8 cellular contexts compared by ENCODE assay signal in the genomic region with DNA sequence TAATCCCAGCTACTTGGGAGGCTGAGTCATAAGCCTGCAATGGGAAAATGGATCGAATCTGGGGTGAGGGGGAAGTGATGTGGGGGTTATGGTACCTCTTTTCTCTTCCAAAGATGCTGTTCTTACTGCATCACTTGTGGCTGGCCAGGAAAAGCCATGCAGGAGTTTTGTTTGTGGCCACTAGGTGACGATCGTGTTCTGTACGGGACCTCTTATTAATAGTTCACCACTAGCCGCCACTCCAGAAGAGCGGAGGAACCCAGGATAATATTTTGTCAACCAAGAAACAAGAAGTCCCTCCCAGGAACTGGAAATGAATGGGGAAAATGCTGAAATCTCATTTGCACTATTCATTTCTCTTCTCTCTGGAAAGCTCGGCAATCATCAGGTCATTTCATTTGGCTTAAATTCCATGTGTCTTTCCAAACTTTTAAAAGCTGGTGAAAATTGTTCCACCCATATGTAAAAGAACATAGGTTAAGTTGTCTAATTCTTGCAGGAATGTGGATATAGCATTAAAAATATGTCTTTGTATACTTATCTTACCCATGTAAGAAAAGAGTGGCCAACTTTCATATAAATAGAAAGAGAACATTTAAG. TPM values are rescaled to one million over a fixed set of nuclear protein-coding genes. Genes with fewer than 3 reads are reported as not detected.
DNase-seq lines count a peak whose midpoint lies in the region; ATAC-seq lines count a peak whose summit lies in the region.

No MANE protein-coding gene starts in this region.

- no peaks in the 10 kb centered on the region for H3K4me1 ChIP-seq in NT2/D1 (ENCODE audit: insufficient read depth, insufficient read length)

- no peak overlapping the region for H3K9ac ChIP-seq in NT2/D1 (ENCODE audit: insufficient read length, low read depth)

- H3K27me3 ChIP-seq in NT2/D1 (ENCODE audit: insufficient read depth, insufficient read length) = no peaks in the 10 kb centered on the region

- POLR2A ChIA-PET in activated CD4-positive, alpha-beta T cell treated with anti-CD3 and anti-CD28 coated beads for 36 hours (lab: Charles Lee) = no interaction called here

- no peaks in the 10 kb centered on the region for H3K9me3 Mint-ChIP-seq in activated CD4-positive, alpha-beta T cell treated with anti-CD3 and anti-CD28 coated beads for 36 hours (ENCODE audit: low read depth)

- no peak overlapping the region for H3K4me3 ChIP-seq in NT2/D1 (ENCODE audit: insufficient read length, low read depth)

- H3K4me3 Mint-ChIP-seq in activated CD4-positive, alpha-beta T cell treated with anti-CD3 and anti-CD28 coated beads for 36 hours = no peak overlapping the region

- no peaks in the 10 kb centered on the region for H3K36me3 ChIP-seq in NT2/D1 (ENCODE audit: insufficient read depth, insufficient read length, low read length)

- H3K27ac Mint-ChIP-seq in activated CD4-positive, alpha-beta T cell treated with anti-CD3 and anti-CD28 coated beads for 36 hours = no peak overlapping the region

- CTCF ChIA-PET in activated CD4-positive, alpha-beta T cell treated with anti-CD3 and anti-CD28 coated beads for 36 hours (lab: Charles Lee) = interaction anchor here (0.6 to 3.2 kb wide), 17 partner anchors 12 to 1416 kb away, joined by 3 to 26 read pairs (median 4); partner anchors contain the start of gene GALC

- H3K36me3 Mint-ChIP-seq in activated CD4-positive, alpha-beta T cell treated with anti-CD3 and anti-CD28 coated beads for 36 hours (ENCODE audit: low read depth) = peaks cover 53% of the 10 kb centered on the region

- peaks cover 63% of the 10 kb centered on the region for H3K4me1 Mint-ChIP-seq in activated CD4-positive, alpha-beta T cell treated with anti-CD3 and anti-CD28 coated beads for 36 hours

- no peaks in the 10 kb centered on the region for H3K9me3 ChIP-seq in NT2/D1 (ENCODE audit: insufficient read depth, low read length)

- intact Hi-C loops in activated CD4-positive, alpha-beta T cell treated with anti-CD3 and anti-CD28 coated beads for 36 hours (cut with DNase I, micrococcal nuclease) = loop anchor here in 1 of 2 experiments (2.0 kb wide), 1 partner anchor 155 kb away; no protein-coding TSS in a partner anchor
- intact Hi-C loops in left ventricle myocardium superior (cut with micrococcal nuclease) = loop anchor here (5.0 to 10.0 kb wide), 2 partner anchors 69 to 158 kb away; no protein-coding TSS in a partner anchor

- DNase-seq in activated CD4-positive, alpha-beta T cell treated with anti-CD3 and anti-CD28 coated beads for 36 hours = peak; percentile 50
- DNase-seq in activated CD4-positive, alpha-beta T cell treated with anti-CD3 and anti-CD28 coated beads for 1 hour = no peak
- DNase-seq in HuH-7.5 (ENCODE audit: low spot score) (peak; percentile 12), NT2/D1 (ENCODE audit: low read depth, low spot score) (peak; percentile 49), amygdala (lab: John Stamatoyannopoulos, UW) (peak in 53 of 56 donors; percentile 1 to 87 (median 39)), left ventricle myocardium superior (peak; percentile 59), putamen (ENCODE audit: low spot score) (peak; percentile 67)

- peak; percentile 58 for ATAC-seq in activated CD4-positive, alpha-beta T cell treated with anti-CD3 and anti-CD28 coated beads for 36 hours
- peak; percentile 93 for ATAC-seq in GM21825 (IDR thresholded peaks at IDR 0.05; ENCODE audit: unreplicated experiment)
- peak; percentile 95 for ATAC-seq in left ventricle myocardium superior

- H3K27me3 Mint-ChIP-seq in activated CD4-positive, alpha-beta T cell treated with anti-CD3 and anti-CD28 coated beads for 36 hours = no peaks in the 10 kb centered on the region

RNA-seq across cellular contexts. Expression of gene GPR65, which starts 8.9 kb away (rescaled TPM):
- 10 to 100 TPM; 13.7 to 14.0 TPM for total RNA-seq in activated CD4-positive, alpha-beta T cell treated with anti-CD3 and anti-CD28 coated beads for 36 hours
- 0.42 TPM for total RNA-seq in left ventricle myocardium superior

RNA-seq across cellular contexts. Expression of gene GALC, which starts 20.9 kb away (rescaled TPM):
- 10 to 100 TPM; 10.3 to 10.8 TPM for total RNA-seq in activated CD4-positive, alpha-beta T cell treated with anti-CD3 and anti-CD28 coated beads for 36 hours
- total RNA-seq in left ventricle myocardium superior = 15.2 TPM

Comparison
In these comparisons a context has a peak if more than half of its experiments do, and no peak if none do; other contexts are left out.
1. RNA of gene GPR65, which starts 8.9 kb away (total RNA-seq): 13.7 to 14.0 TPM in activated CD4-positive, alpha-beta T cell treated with anti-CD3 and anti-CD28 coated beads for 36 hours; 0.42 TPM in left ventricle myocardium superior (single experiment); every median in the first group is over 10 times any median in the second.
2. Peak in every context shown above with its lines, with median percentiles within 50 percentile points of each other: ATAC-seq.